ENCODE assay signal across 15 cellular contexts in genomic region chr15:64004582-64004981, GRCh38. TPM values are rescaled to one million over a fixed set of nuclear protein-coding genes. Genes with fewer than 3 reads are reported as not detected.
A peak's percentile ranks its signal among the peaks of the same experiment; 100 is the strongest.
DNase-seq lines count a peak whose midpoint lies in the region; ATAC-seq, FAIRE-seq and TF ChIP-seq lines count a peak whose summit lies in the region.
"Had no signal": no experiment of that assay in that cellular context is flagged by ENCODE, and none has a peak within 500 bp of the region (broad histone marks: within the 10 kb centered on the region; RNA-seq: fewer than 3 reads in every experiment).

No MANE protein-coding gene starts in this region.

- no peak overlapping the region for H3K4me3 Mint-ChIP-seq in type B pancreatic cell
- no peak overlapping the region for H3K4me3 Mint-ChIP-seq in natural killer cell treated with Interleukin-12 subunit alpha and Interleukin-12 subunit beta and Interleukin-15 and Interleukin-18, amount 100 ng/mL, for 72 hours
- H3K4me3 Mint-ChIP-seq: activated CD8-positive, alpha-beta memory T cell treated with anti-CD3 and anti-CD28 coated beads, Interleukin-2, amount 10 ng/mL, durations not matched to agents 7 days and 5 days had no signal

- dilution Hi-C loops in keratinocyte (cut with MboI; ENCODE audit: extremely low pct_ligation_motif_present, low sequenced_read_pairs), result no loop called here

- no peak for TF ChIP-seq POLR2A in body of pancreas (IDR thresholded peaks at IDR 0.05)

- H3K27me3 ChIP-seq in body of pancreas, result no peaks in the 10 kb centered on the region
- peaks cover 3% of the 10 kb centered on the region for H3K27me3 ChIP-seq in keratinocyte (ENCODE audit: control insufficient read depth, extremely low read depth, insufficient read depth, low read length)
- H3K27me3 ChIP-seq: ascending aorta, MG63 had no signal

- H3K27me3 Mint-ChIP-seq in type B pancreatic cell, result peaks cover 10% of the 10 kb centered on the region
- H3K27me3 Mint-ChIP-seq in natural killer cell treated with Interleukin-12 subunit alpha and Interleukin-12 subunit beta and Interleukin-15 and Interleukin-18, amount 100 ng/mL, for 72 hours, result peaks cover 0 to 3% of the 10 kb centered on the region in 2 donors
- H3K27me3 Mint-ChIP-seq: activated CD8-positive, alpha-beta memory T cell treated with anti-CD3 and anti-CD28 coated beads, Interleukin-2, amount 10 ng/mL, durations not matched to agents 7 days and 5 days had no signal

- DNase-seq in DMS53 (lab: John Stamatoyannopoulos, UW) (peak; percentile 27), DMS53 treated with DMSO at 0.1 percent for 48 hours (lab: John Stamatoyannopoulos, UW; ENCODE audit: unreplicated experiment) (no peak), body of pancreas (peak; percentile 73 to 89 (median 82)), keratinocyte (ENCODE audit: low read depth, low spot score) (peak; percentile 76), type B pancreatic cell (ENCODE audit: extremely low spot score, unreplicated experiment) (no peak)
- DNase-seq in activated naive CD4-positive, alpha-beta T cell treated with anti-CD3 and anti-CD28 coated beads, Interleukin-2, amount 50 U/mL, for 16 hours, result no peak
- DNase-seq in natural killer cell treated with Interleukin-12 subunit alpha and Interleukin-12 subunit beta and Interleukin-15 and Interleukin-18, amount 100 ng/mL, for 72 hours (ENCODE audit: low spot score), result no peak
- DNase-seq: 8988T; activated CD8-positive, alpha-beta memory T cell treated with anti-CD3 and anti-CD28 coated beads, Interleukin-2, amount 10 ng/mL, durations not matched to agents 7 days and 5 days; GOT3; MG63; NCI-H526 treated with DMSO at 0.1 percent for 48 hours had no signal

- ATAC-seq in body of pancreas (peak; percentile 96), GM19463 (IDR thresholded peaks at IDR 0.05; ENCODE audit: unreplicated experiment) (no peak)
- no peak for ATAC-seq in natural killer cell treated with Interleukin-12 subunit alpha and Interleukin-12 subunit beta and Interleukin-15 and Interleukin-18, amount 100 ng/mL, for 72 hours
- ATAC-seq: activated CD8-positive, alpha-beta memory T cell treated with anti-CD3 and anti-CD28 coated beads, Interleukin-2, amount 10 ng/mL, durations not matched to agents 7 days and 5 days had no signal

- H4K20me1 ChIP-seq in keratinocyte (ENCODE audit: control insufficient read depth, extremely low read depth, insufficient read depth, low read length), result no peaks in the 10 kb centered on the region

- H3K36me3 Mint-ChIP-seq in type B pancreatic cell, result no peaks in the 10 kb centered on the region
- no peaks in the 10 kb centered on the region for H3K36me3 Mint-ChIP-seq in natural killer cell treated with Interleukin-12 subunit alpha and Interleukin-12 subunit beta and Interleukin-15 and Interleukin-18, amount 100 ng/mL, for 72 hours

- H3K79me2 ChIP-seq in keratinocyte (ENCODE audit: control insufficient read depth, insufficient read depth, low read length), result no peaks in the 10 kb centered on the region

- H3K4me1 ChIP-seq in body of pancreas (peaks cover 24% of the 10 kb centered on the region), keratinocyte (ENCODE audit: control insufficient read depth, extremely low read depth, insufficient read depth, low read length) (peaks cover 47% of the 10 kb centered on the region)
- H3K4me1 ChIP-seq: ascending aorta, prostate gland had no signal

- peak overlapping the region in 2 of 4 donors; percentile 46 to 62 for H3K27ac ChIP-seq in body of pancreas
- peak overlapping the region; percentile 73 for H3K27ac ChIP-seq in keratinocyte (ENCODE audit: control insufficient read depth, insufficient read depth, low read length)
- H3K27ac ChIP-seq: ascending aorta, prostate gland had no signal

- no peak overlapping the region for H2AFZ ChIP-seq in keratinocyte (ENCODE audit: control insufficient read depth, low read length)

- H3K4me3 ChIP-seq in body of pancreas (no peak overlapping the region), keratinocyte (ENCODE audit: control insufficient read depth in 2 of 3, extremely low read depth in 1 of 3, insufficient read depth in 2 of 3, low read depth in 1 of 3, low read length in 3 of 3) (no peak overlapping the region)
- H3K4me3 ChIP-seq: ascending aorta, MG63, prostate gland had no signal

- H3K36me3 ChIP-seq in body of pancreas (replicated peaks in 1 of 2; ENCODE audit: insufficient read depth in 1 of 2, low read depth in 2 of 2) (no peaks in the 10 kb centered on the region), keratinocyte (ENCODE audit: control insufficient read depth in 2 of 2, extremely low read depth in 1 of 2, insufficient read depth in 2 of 2, low read length in 2 of 2) (no peaks in the 10 kb centered on the region)
- H3K36me3 ChIP-seq: ascending aorta, MG63, prostate gland had no signal

- H3K4me2 ChIP-seq in keratinocyte (ENCODE audit: control insufficient read depth, extremely low read depth, insufficient read depth, low read depth, low read length), result peak overlapping the region; percentile 49

- peak; percentile 97 for FAIRE-seq in keratinocyte (lab: Jason Lieb, UNC)

- intact Hi-C loops in body of pancreas (cut with DNase I), result no loop called here

- WGBS in body of pancreas, 2 donors, result 20 to 27% methylated on average over 5 of the region's 5 CpGs

- peak overlapping the region; percentile 26 for H3K9ac ChIP-seq in keratinocyte (ENCODE audit: control insufficient read depth, extremely low read depth, insufficient read depth, low read length)

- H3K9me1 ChIP-seq in keratinocyte (ENCODE audit: control insufficient read depth, extremely low read depth, insufficient read depth, low read length), result peaks cover 5% of the 10 kb centered on the region

- peaks cover 5% of the 10 kb centered on the region for H3K9me3 Mint-ChIP-seq in type B pancreatic cell
- H3K9me3 Mint-ChIP-seq in natural killer cell treated with Interleukin-12 subunit alpha and Interleukin-12 subunit beta and Interleukin-15 and Interleukin-18, amount 100 ng/mL, for 72 hours, result no peaks in the 10 kb centered on the region

- H3K27ac Mint-ChIP-seq in type B pancreatic cell, result peak overlapping the region; percentile 34
- peak overlapping the region in 1 of 2 donors; percentile 27 for H3K27ac Mint-ChIP-seq in natural killer cell treated with Interleukin-12 subunit alpha and Interleukin-12 subunit beta and Interleukin-15 and Interleukin-18, amount 100 ng/mL, for 72 hours

- TF ChIP-seq CTCF in body of pancreas (IDR thresholded peaks at IDR 0.05), result no peak
- TF ChIP-seq CTCF in keratinocyte (optimal IDR thresholded peaks at IDR 0.05 in 1 of 3, IDR thresholded peaks at IDR 0.05 in 1 of 3, conservative IDR thresholded peaks at IDR 0.05 in 1 of 3; ENCODE audit: extremely low read depth in 1 of 3, insufficient read depth in 2 of 3, low read length in 3 of 3), result no peak
- TF ChIP-seq CTCF in type B pancreatic cell (conservative IDR thresholded peaks at IDR 0.05), result no peak

- H3K4me1 Mint-ChIP-seq in type B pancreatic cell (ENCODE audit: unreplicated experiment), result peaks cover 16% of the 10 kb centered on the region
- peaks cover 18 to 28% of the 10 kb centered on the region in 2 donors for H3K4me1 Mint-ChIP-seq in natural killer cell treated with Interleukin-12 subunit alpha and Interleukin-12 subunit beta and Interleukin-15 and Interleukin-18, amount 100 ng/mL, for 72 hours (ENCODE audit: low read depth in 2 of 2)

- no peaks in the 10 kb centered on the region for H3K9me3 ChIP-seq in body of pancreas
- no peaks in the 10 kb centered on the region for H3K9me3 ChIP-seq in keratinocyte (ENCODE audit: control insufficient read depth, low read depth, low read length)
- H3K9me3 ChIP-seq: ascending aorta, MG63, prostate gland had no signal

RNA-seq across cellular contexts. Expression of gene DAPK2, which starts 41.7 kb away (rescaled TPM):
- 1 to 10 TPM; 2.9 to 5.9 TPM for total RNA-seq in body of pancreas
- polyA plus RNA-seq in keratinocyte, result 0.83 to 1.7 TPM (median 1.4 TPM) in 3 replicates
- polyA plus RNA-seq in keratinocyte (2011; ENCODE audit: low read depth), result 5.5 TPM
- 1.2 and 1.6 TPM in 2 replicates for polyA plus RNA-seq in keratinocyte (2011; cell fraction: cytosol; rRNA removed)
- polyA plus RNA-seq in keratinocyte (2011; cell fraction: nucleus; rRNA removed), result 3.3 and 4.8 TPM in 2 replicates
- polyA plus RNA-seq in keratinocyte (2012; ENCODE audit: low replicate concordance), result 0.85 and 6.7 TPM in 2 replicates
- polyA minus RNA-seq in keratinocyte, result 0.56 to 1.6 TPM (median 1.3 TPM) in 3 replicates
- not detected for polyA minus RNA-seq in keratinocyte (2011; cell fraction: cytosol; rRNA and poly(A)+ RNA removed)
- 3.4 and 4.4 TPM in 2 replicates for polyA minus RNA-seq in keratinocyte (2011; cell fraction: nucleus; rRNA and poly(A)+ RNA removed)
- 3.4 and 5.0 TPM in 2 replicates for total RNA-seq in type B pancreatic cell (ENCODE audit: low replicate concordance)
- total RNA-seq in natural killer cell treated with Interleukin-12 subunit alpha and Interleukin-12 subunit beta and Interleukin-15 and Interleukin-18, amount 100 ng/mL, for 72 hours, result 1 to 10 TPM in 1 of 2 donors, under 1 TPM in 1; 0.76 to 8.1 TPM

Comparison
In these comparisons a context has a peak if more than half of its experiments do, and no peak if none do; other contexts are left out.
1. DNase-seq: peak in DMS53 (single experiment), body of pancreas (4 of 4) and keratinocyte (single experiment); none in DMS53 treated with DMSO at 0.1 percent for 48 hours (single experiment), type B pancreatic cell (single experiment), activated naive CD4-positive, alpha-beta T cell treated with anti-CD3 and anti-CD28 coated beads, Interleukin-2, amount 50 U/mL, for 16 hours (single experiment) and natural killer cell treated with Interleukin-12 subunit alpha and Interleukin-12 subunit beta and Interleukin-15 and Interleukin-18, amount 100 ng/mL, for 72 hours (single experiment).